In genomic region chr5:137191179-137191578, GRCh38 we compare ENCODE assay signal across 18 cellular contexts.
"Had no signal": no experiment of that assay in that cellular context is flagged by ENCODE, and none has a peak within 500 bp of the region (broad histone marks: within the 10 kb centered on the region; RNA-seq: fewer than 3 reads in every experiment).

No MANE protein-coding gene starts in this region.

- H3K36me3 Mint-ChIP-seq: activated naive CD8-positive, alpha-beta T cell had no signal

- H3K27me3 Mint-ChIP-seq: activated B cell treated with CpG ODN at 0.5 μM for 24 hours; effector memory CD8-positive, alpha-beta T cell had no signal

- H3K36me3 ChIP-seq: heart left ventricle, right lobe of liver, stomach had no signal

- H3K4me3 ChIP-seq: heart left ventricle, psoas muscle, right lobe of liver, stomach had no signal

- H3K4me1 ChIP-seq: psoas muscle, right lobe of liver had no signal

- H3K27ac Mint-ChIP-seq: activated B cell treated with CpG ODN at 0.5 μM for 24 hours; activated CD8-positive, alpha-beta T cell treated with anti-CD3 and anti-CD28 coated beads for 36 hours; activated naive CD8-positive, alpha-beta T cell; activated T-cell treated with anti-CD3 and anti-CD28 coated beads, Interleukin-2, amount 50 U/mL, for 72 hours; effector memory CD8-positive, alpha-beta T cell; T-helper 17 cell had no signal

- H3K4me3 Mint-ChIP-seq: activated B cell treated with CpG ODN at 0.5 μM for 24 hours; activated CD8-positive, alpha-beta T cell treated with anti-CD3 and anti-CD28 coated beads for 36 hours; activated naive CD8-positive, alpha-beta T cell; activated T-cell treated with anti-CD3 and anti-CD28 coated beads, Interleukin-2, amount 50 U/mL, for 72 hours; effector memory CD8-positive, alpha-beta T cell; neural crest cell; T-helper 17 cell had no signal

- H3K27me3 ChIP-seq: heart left ventricle, right lobe of liver, stomach had no signal

- H3K4me1 Mint-ChIP-seq: activated B cell treated with CpG ODN at 0.5 μM for 24 hours, neural crest cell, T-helper 17 cell had no signal

- ATAC-seq: activated CD8-positive, alpha-beta T cell treated with anti-CD3 and anti-CD28 coated beads for 36 hours; activated T-cell treated with anti-CD3 and anti-CD28 coated beads, Interleukin-2, amount 50 U/mL, for 72 hours; effector memory CD8-positive, alpha-beta T cell; heart left ventricle; left lobe of liver; psoas muscle; right lobe of liver; T-helper 17 cell had no signal

- H3K9me3 Mint-ChIP-seq: activated B cell treated with CpG ODN at 0.5 μM for 24 hours; activated CD8-positive, alpha-beta T cell treated with anti-CD3 and anti-CD28 coated beads for 36 hours; activated T-cell treated with anti-CD3 and anti-CD28 coated beads, Interleukin-2, amount 50 U/mL, for 72 hours; neural crest cell had no signal

- DNase-seq: activated B cell treated with CpG ODN at 0.5 μM for 24 hours; activated CD4-positive, alpha-beta T cell treated with anti-CD3 and anti-CD28 coated beads for 48 hours; activated CD8-positive, alpha-beta memory T cell treated with anti-CD3 and anti-CD28 coated beads, Interleukin-2, amount 50 U/mL, for 4 hours; activated CD8-positive, alpha-beta T cell treated with anti-CD3 and anti-CD28 coated beads for 36 hours; activated gamma-delta T cell treated with Interleukin-2 at 50 U/mL for 16 hours; activated T-cell treated with anti-CD3 and anti-CD28 coated beads, Interleukin-2, amount 50 U/mL, for 72 hours; anterior cingulate cortex; dermis blood vessel endothelial cell; effector memory CD8-positive, alpha-beta T cell; heart left ventricle; psoas muscle; right lobe of liver; stimulated activated CD4-positive, alpha-beta T cell treated with anti-CD3 and anti-CD28 coated beads, Interleukin-1b, Interleukin-23, amount 100 ng/mL, for 48 hours; stomach; T-helper 17 cell had no signal

- H3K9me3 ChIP-seq: heart left ventricle, psoas muscle, right lobe of liver, stomach had no signal
